ENCODE assay signal across 23 cellular contexts in the genomic region with DNA sequence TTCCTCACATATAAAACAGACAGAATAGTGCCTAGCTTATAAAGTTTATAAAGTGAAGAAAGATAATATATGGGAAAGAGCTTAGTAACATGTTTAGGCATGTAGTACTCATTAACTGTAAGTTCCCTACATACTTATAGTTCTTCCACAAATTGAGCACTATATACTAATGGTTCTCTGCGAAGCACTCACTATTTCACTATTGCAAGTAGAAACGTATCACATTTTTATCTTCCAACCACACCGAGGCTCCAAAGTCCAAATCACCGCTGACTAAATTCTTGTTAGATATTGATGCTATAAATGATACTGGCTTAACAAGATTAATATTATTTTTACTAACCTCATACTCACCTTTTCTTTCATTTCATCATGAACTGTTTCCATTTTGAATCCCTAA.
DNase-seq lines count a peak whose midpoint lies in the region; ATAC-seq, FAIRE-seq and TF ChIP-seq lines count a peak whose summit lies in the region.
"Had no signal": no experiment of that assay in that cellular context is flagged by ENCODE, and none has a peak within 500 bp of the region (broad histone marks: within the 10 kb centered on the region; RNA-seq: fewer than 3 reads in every experiment).

No MANE protein-coding gene starts in this region.

- H3K4me2 ChIP-seq in GM23338 (no peak overlapping the region), keratinocyte (ENCODE audit: control insufficient read depth, extremely low read depth, insufficient read depth, low read depth, low read length) (peak overlapping the region; percentile 77)
- H3K4me2 ChIP-seq: SK-N-SH had no signal

- H3K27ac ChIP-seq in GM23338 (ENCODE audit: low read depth) (peak overlapping the region; percentile 22; the same call in 1 of the 2 replicates), RWPE2 (ENCODE audit: poor library complexity, severe bottlenecking) (peak overlapping the region; percentile 32), keratinocyte (ENCODE audit: control insufficient read depth, insufficient read depth, low read length) (peak overlapping the region; percentile 55), skeletal muscle tissue (ENCODE audit: low read depth, low read length) (peak overlapping the region; percentile 18), transverse colon (no peak overlapping the region)
- H3K27ac ChIP-seq: brain microvascular endothelial cell, thoracic aorta had no signal

- peaks cover 24% of the 10 kb centered on the region for H3K4me1 Mint-ChIP-seq in GM23338

- no peaks in the 10 kb centered on the region for H3F3A ChIP-seq in GM23338 (replicated peaks; ENCODE audit: low read depth)

- peaks cover 12% of the 10 kb centered on the region; the same call in 1 of the 2 replicates for H3K4me1 ChIP-seq in GM23338 (ENCODE audit: insufficient read depth)
- H3K4me1 ChIP-seq in RWPE2 (ENCODE audit: insufficient read depth, poor library complexity, severe bottlenecking), result peaks cover 22% of the 10 kb centered on the region
- H3K4me1 ChIP-seq in keratinocyte (ENCODE audit: control insufficient read depth, extremely low read depth, insufficient read depth, low read length), result peaks cover 29% of the 10 kb centered on the region
- H3K4me1 ChIP-seq in skeletal muscle tissue (ENCODE audit: control insufficient read depth in 3 of 3, insufficient read depth in 3 of 3, low read length in 3 of 3), result peaks cover 0 to 16% (median 12%) of the 10 kb centered on the region in 3 donors
- H3K4me1 ChIP-seq in transverse colon, result peaks cover 0 to 55% (median 20%) of the 10 kb centered on the region in 4 donors

- H3K4me3 ChIP-seq in GM23338 (no peak overlapping the region), RWPE2 (ENCODE audit: severe bottlenecking) (no peak overlapping the region), keratinocyte (ENCODE audit: control insufficient read depth in 2 of 3, extremely low read depth in 1 of 3, insufficient read depth in 2 of 3, low read depth in 1 of 3, low read length in 3 of 3) (peak overlapping the region in 1 of 3 experiments; percentile 49), skeletal muscle tissue (ENCODE audit: low read length in 3 of 3) (no peak overlapping the region), transverse colon (no peak overlapping the region)
- H3K4me3 ChIP-seq: pancreas, thoracic aorta had no signal

- H3K9me3 ChIP-seq in RWPE2 (ENCODE audit: severe bottlenecking) (no peaks in the 10 kb centered on the region), keratinocyte (ENCODE audit: control insufficient read depth, low read depth, low read length) (no peaks in the 10 kb centered on the region), skeletal muscle tissue (ENCODE audit: control insufficient read depth in 3 of 3, low read length in 3 of 3) (no peaks in the 10 kb centered on the region), transverse colon (no peaks in the 10 kb centered on the region)
- H3K9me3 ChIP-seq: pancreas, SK-N-SH, thoracic aorta had no signal

- no peak overlapping the region for H3K4me3 Mint-ChIP-seq in GM23338
- H3K4me3 Mint-ChIP-seq: activated CD4-positive, alpha-beta T cell treated with anti-CD3 and anti-CD28 coated beads for 36 hours; nephron had no signal

- H4K20me1 ChIP-seq in GM23338 (replicated peaks; ENCODE audit: insufficient read depth) (peaks cover 35% of the 10 kb centered on the region), keratinocyte (ENCODE audit: control insufficient read depth, extremely low read depth, insufficient read depth, low read length) (no peaks in the 10 kb centered on the region)

- in situ Hi-C loops in transverse colon (cut with MboI; ENCODE audit: low pct_ligation_motif_present in 1 of 4, low pct_unique_long_range_greater_than_20kb in 1 of 4, low sequenced_read_pairs in 3 of 4), result no loop called here

- no peaks in the 10 kb centered on the region for H3K9me3 Mint-ChIP-seq in GM23338
- H3K9me3 Mint-ChIP-seq: nephron had no signal

- H3K9ac ChIP-seq in keratinocyte (ENCODE audit: control insufficient read depth, extremely low read depth, insufficient read depth, low read length) (peak overlapping the region; percentile 35), skeletal muscle tissue (ENCODE audit: low read depth in 1 of 3, low read length in 3 of 3) (no peak overlapping the region)
- H3K9ac ChIP-seq: SK-N-SH had no signal

- H2AFZ ChIP-seq in GM23338, result no peak overlapping the region
- peak overlapping the region; percentile 28 for H2AFZ ChIP-seq in keratinocyte (ENCODE audit: control insufficient read depth, low read length)

- no peaks in the 10 kb centered on the region for H3K9me1 ChIP-seq in keratinocyte (ENCODE audit: control insufficient read depth, extremely low read depth, insufficient read depth, low read length)

- H3K27me3 ChIP-seq in GM23338 (ENCODE audit: insufficient read depth) (no peaks in the 10 kb centered on the region), RWPE2 (ENCODE audit: insufficient read depth, poor library complexity, severe bottlenecking) (no peaks in the 10 kb centered on the region), keratinocyte (ENCODE audit: control insufficient read depth, extremely low read depth, insufficient read depth, low read length) (no peaks in the 10 kb centered on the region), skeletal muscle tissue (ENCODE audit: control insufficient read depth in 3 of 3, insufficient read depth in 3 of 3, low read length in 3 of 3) (no peaks in the 10 kb centered on the region), transverse colon (no peaks in the 10 kb centered on the region)
- H3K27me3 ChIP-seq: brain microvascular endothelial cell, pancreas had no signal

- TF ChIP-seq POLR2A in transverse colon (IDR thresholded peaks at IDR 0.05), result no peak

- H3K27me3 Mint-ChIP-seq in GM23338 (ENCODE audit: insufficient read depth, low read depth, poor library complexity), result peaks cover 3% of the 10 kb centered on the region
- H3K27me3 Mint-ChIP-seq: activated CD4-positive, alpha-beta T cell treated with anti-CD3 and anti-CD28 coated beads for 36 hours had no signal

- no peak overlapping the region for H3K27ac Mint-ChIP-seq in GM23338
- H3K27ac Mint-ChIP-seq: activated CD4-positive, alpha-beta T cell treated with anti-CD3 and anti-CD28 coated beads for 36 hours had no signal

- intact Hi-C loops in transverse colon (cut with DNase I; ENCODE audit: low total_unique reads), result no loop called here

- ATAC-seq in GM23338 (no peak), RWPE2 (ENCODE audit: low read depth) (peak; percentile 60)
- ATAC-seq: activated CD4-positive, alpha-beta T cell treated with anti-CD3 and anti-CD28 coated beads for 36 hours; right cardiac atrium; stimulated activated naive CD8-positive, alpha-beta T cell treated with anti-CD3 and anti-CD28 coated beads, Interleukin-15, Interleukin-2, amounts not matched to agents 100 U/mL and 50 U/mL, for 24 hours had no signal

- 48 to 68% methylated on average over 4 of the region's 4 CpGs for WGBS in transverse colon (ENCODE audit: low coverage in 1 of 2), 2 donors

- dilution Hi-C loops in keratinocyte (cut with MboI; ENCODE audit: extremely low pct_ligation_motif_present, low sequenced_read_pairs), result no loop called here

- no peak for FAIRE-seq in keratinocyte (lab: Jason Lieb, UNC)
- FAIRE-seq: colon, G401.6, pancreas had no signal

- H3K36me3 ChIP-seq in GM23338 (ENCODE audit: insufficient read depth) (no peaks in the 10 kb centered on the region), RWPE2 (ENCODE audit: low read depth) (0 out of 2 replicates have a peak, but pooled peaks cover 3% of the 10 kb centered on the region), keratinocyte (ENCODE audit: control insufficient read depth in 2 of 2, extremely low read depth in 1 of 2, insufficient read depth in 2 of 2, low read length in 2 of 2) (no peaks in the 10 kb centered on the region), skeletal muscle tissue (ENCODE audit: control insufficient read depth in 3 of 3, insufficient read depth in 3 of 3, low read length in 3 of 3) (no peaks in the 10 kb centered on the region), transverse colon (no peaks in the 10 kb centered on the region)
- H3K36me3 ChIP-seq: brain microvascular endothelial cell, pancreas, thoracic aorta had no signal

- no peak for DNase-seq in GM23338 (ENCODE audit: low spot score)
- DNase-seq in RWPE2 (ENCODE audit: low spot score), result no peak
- DNase-seq in keratinocyte (ENCODE audit: low read depth, low spot score), result no peak
- no peak for DNase-seq in transverse colon
- no peak for DNase-seq in iPS-NIHi7 (ENCODE audit: extremely low spot score)
- no peak for DNase-seq in NCI-H1048 (lab: John Stamatoyannopoulos, UW)
- DNase-seq: activated CD4-positive, alpha-beta T cell treated with anti-CD3 and anti-CD28 coated beads for 36 hours; activated T-cell treated with anti-CD3 and anti-CD28 coated beads, Interleukin-2, amount 50 U/mL, for 1 hour; brain microvascular endothelial cell; DMS53; kidney glomerular epithelial cell; NCI-H1417; NK-92 treated with Interleukin-12 subunit alpha and Interleukin-12 subunit beta, amount 100 ng/mL, for 24 hours; pancreas; right cardiac atrium; SK-N-SH; stimulated activated naive CD8-positive, alpha-beta T cell treated with anti-CD3 and anti-CD28 coated beads, Interleukin-15, Interleukin-2, amounts not matched to agents 100 U/mL and 50 U/mL, for 24 hours; T-helper 2 cell had no signal

- H3K9me2 ChIP-seq in GM23338 (ENCODE audit: insufficient read depth), result no peaks in the 10 kb centered on the region
- H3K9me2 ChIP-seq: SK-N-SH had no signal

- H3K79me2 ChIP-seq in GM23338 (replicated peaks; ENCODE audit: insufficient read depth) (peaks cover 96% of the 10 kb centered on the region), keratinocyte (ENCODE audit: control insufficient read depth, insufficient read depth, low read length) (peaks cover 73% of the 10 kb centered on the region)

- no peak for TF ChIP-seq EP300 in transverse colon (IDR thresholded peaks at IDR 0.05; ENCODE audit: low read depth)

- TF ChIP-seq CTCF in GM23338 (conservative IDR thresholded peaks at IDR 0.05; ENCODE audit: low read depth in 2 of 2) (no peak), RWPE2 (IDR thresholded peaks at IDR 0.05; ENCODE audit: poor library complexity, severe bottlenecking) (no peak), keratinocyte (optimal IDR thresholded peaks at IDR 0.05 in 1 of 3, IDR thresholded peaks at IDR 0.05 in 1 of 3, conservative IDR thresholded peaks at IDR 0.05 in 1 of 3; ENCODE audit: extremely low read depth in 1 of 3, insufficient read depth in 2 of 3, low read length in 3 of 3) (no peak), transverse colon (IDR thresholded peaks at IDR 0.05) (no peak)

- no peaks in the 10 kb centered on the region for H3K36me3 Mint-ChIP-seq in GM23338 (ENCODE audit: low read depth)

TF ChIP-seq in GM23338, 12 proteins besides CTCF, POLR2A, EP300 and RAD21 (continues in another document):
- no peak for TF ChIP-seq ZNF331 (CRISPR knock-in tag; IDR thresholded peaks at IDR 0.05; ENCODE audit: low read depth)
- TF ChIP-seq ZNF114 (CRISPR knock-in tag; IDR thresholded peaks at IDR 0.05), result no peak
- TF ChIP-seq EZH2 (IDR thresholded peaks at IDR 0.05; ENCODE audit: low read depth, unreplicated experiment), result no peak

Comparison
In these comparisons a context has a peak if more than half of its experiments do, and no peak if none do; other contexts are left out.
1. H3K27ac ChIP-seq: peak in GM23338 (single experiment), RWPE2 (single experiment), keratinocyte (single experiment) and skeletal muscle tissue (single experiment); none in transverse colon (0 of 4).